8 cellular contexts compared by ENCODE assay signal in genomic region chr16:29227756-29228663, GRCh38.
DNase-seq lines count a peak whose midpoint lies in the region; ATAC-seq and TF ChIP-seq lines count a peak whose summit lies in the region.
"Not testable (repeated sequence)": the region's sequence is repeated elsewhere in the genome, so short reads cannot be mapped to it uniquely, and the experiment has no call there.

No MANE protein-coding gene starts in this region.

- not testable (repeated sequence) for H3K36me3 ChIP-seq in naive thymus-derived CD4-positive, alpha-beta T cell (ENCODE audit: control insufficient read depth in 2 of 3, insufficient read depth in 3 of 3, low read length in 3 of 3)

- H3K36me3 Mint-ChIP-seq in naive thymus-derived CD4-positive, alpha-beta T cell: peaks cover 0 to 12% (median 6%) of the 10 kb centered on the region in 5 donors

- peak overlapping the region in 4 of 9 donors; percentile 32 to 76 (median 48) for H3K27ac Mint-ChIP-seq in naive thymus-derived CD4-positive, alpha-beta T cell

- H3K4me1 ChIP-seq in naive thymus-derived CD4-positive, alpha-beta T cell (ENCODE audit: control insufficient read depth in 2 of 2, insufficient read depth in 2 of 2, low read length in 2 of 2): not testable (repeated sequence)

- CTCF ChIA-PET in naive thymus-derived CD4-positive, alpha-beta T cell (lab: Charles Lee): not testable (repeated sequence)

- not testable (repeated sequence) for H3K4me3 Mint-ChIP-seq in naive thymus-derived CD4-positive, alpha-beta T cell

- intact Hi-C loops in naive thymus-derived CD4-positive, alpha-beta T cell (cut with micrococcal nuclease): not testable (repeated sequence)

- not testable (repeated sequence) for H3K4me3 ChIP-seq in fibroblast of the aortic adventitia (ENCODE audit: low read depth, low read length); naive thymus-derived CD4-positive, alpha-beta T cell (ENCODE audit: low read length)

- not testable (repeated sequence) for H3K9me3 ChIP-seq in naive thymus-derived CD4-positive, alpha-beta T cell (ENCODE audit: control insufficient read depth in 2 of 3, low read length in 3 of 3)

- DNase-seq in CMK (ENCODE audit: low read depth) (peak; percentile 74), NCI-H2107 (lab: John Stamatoyannopoulos, UW) (peak; percentile 16), T-helper 1 cell (peak in 3 of 5 donors; percentile 17 to 65 (median 28)), activated gamma-delta T cell treated with Interleukin-2 at 50 U/mL for 16 hours (peak; percentile 38), fibroblast of the aortic adventitia (ENCODE audit: low read depth) (peak; percentile 32)
- peak; percentile 39 to 72 (median 59) for DNase-seq in naive thymus-derived CD4-positive, alpha-beta T cell
- DNase-seq in stimulated activated CD8-positive, alpha-beta memory T cell treated with anti-CD3 and anti-CD28 coated beads, Interleukin-4, amount 100 ng/mL, for 48 hours: peak; percentile 63

- TF ChIP-seq CTCF in fibroblast of the aortic adventitia (IDR thresholded peaks at IDR 0.05; ENCODE audit: insufficient read depth, low read length): peak; percentile 19

- H3K4me1 Mint-ChIP-seq in naive thymus-derived CD4-positive, alpha-beta T cell: peaks cover 14 to 37% (median 25%) of the 10 kb centered on the region in 7 donors

- not testable (repeated sequence) for H3K27ac ChIP-seq in naive thymus-derived CD4-positive, alpha-beta T cell (ENCODE audit: low read depth, low read length)

- not testable (repeated sequence) for H3K27me3 Mint-ChIP-seq in naive thymus-derived CD4-positive, alpha-beta T cell

- peak; percentile 75 for ATAC-seq in HG02759 (IDR thresholded peaks at IDR 0.05; ENCODE audit: unreplicated experiment)
- peak; percentile 97 for ATAC-seq in naive thymus-derived CD4-positive, alpha-beta T cell

- POLR2A ChIA-PET in naive thymus-derived CD4-positive, alpha-beta T cell (lab: Charles Lee): not testable (repeated sequence)

- not testable (repeated sequence) for H3K27me3 ChIP-seq in naive thymus-derived CD4-positive, alpha-beta T cell (ENCODE audit: control insufficient read depth in 2 of 2, insufficient read depth in 2 of 2, low read length in 2 of 2)

- not testable (repeated sequence) for H3K9me3 Mint-ChIP-seq in naive thymus-derived CD4-positive, alpha-beta T cell

Comparison
In these comparisons a context has a peak if more than half of its experiments do, and no peak if none do; other contexts are left out.
1. DNase-seq: peak in every context shown above with its lines; median percentile 74 in CMK; 63 in stimulated activated CD8-positive, alpha-beta memory T cell treated with anti-CD3 and anti-CD28 coated beads, Interleukin-4, amount 100 ng/mL, for 48 hours; 59 in naive thymus-derived CD4-positive, alpha-beta T cell; 38 in activated gamma-delta T cell treated with Interleukin-2 at 50 U/mL for 16 hours; 32 in fibroblast of the aortic adventitia; 28 in T-helper 1 cell; 16 in NCI-H2107.